ENCODE assay signal across 1 cellular context in the genomic region with DNA sequence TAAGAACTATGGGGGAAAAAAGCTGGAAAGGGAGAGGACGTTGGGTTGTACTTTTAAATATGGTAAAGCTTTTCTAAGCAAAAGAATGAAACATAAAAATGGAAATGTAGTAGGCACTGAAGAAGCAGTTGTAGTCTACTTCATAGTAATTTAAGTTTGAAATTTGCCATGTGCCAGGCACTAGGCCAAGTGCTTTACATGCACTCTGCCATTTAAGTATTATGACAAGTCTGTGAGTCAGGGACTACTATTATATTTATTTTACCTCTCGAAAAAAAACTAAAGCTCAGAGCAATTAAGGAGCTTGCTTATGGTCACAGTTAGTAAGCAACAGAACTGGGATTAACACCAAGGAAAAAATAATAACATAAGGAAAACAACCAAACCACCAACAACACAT.
TF ChIP-seq lines count a peak whose summit lies in the region.

No MANE protein-coding gene starts in this region.

TF ChIP-seq in SK-N-SH, 30 proteins besides CTCF, POLR2A, EP300 and RAD21 (continued from another document):
- TF ChIP-seq CHD2 (IDR thresholded peaks at IDR 0.05; ENCODE audit: low read length, partially characterized antibody): no peak
- TF ChIP-seq GATA2 (CRISPR knock-in tag; IDR thresholded peaks at IDR 0.05): no peak
- TF ChIP-seq NRF1 (IDR thresholded peaks at IDR 0.05; ENCODE audit: low read depth, low read length): no peak
- TF ChIP-seq NFIC (IDR thresholded peaks at IDR 0.05; ENCODE audit: borderline replicate concordance): peak; percentile 90
- no peak for TF ChIP-seq EZH2phosphoT487 (IDR thresholded peaks at IDR 0.05; ENCODE audit: borderline replicate concordance, low read depth)
- TF ChIP-seq RXRA (IDR thresholded peaks at IDR 0.05; ENCODE audit: borderline replicate concordance, low read depth): no peak
- TF ChIP-seq JUND (IDR thresholded peaks at IDR 0.05): peak; percentile 64
- TF ChIP-seq, protein P1, sequence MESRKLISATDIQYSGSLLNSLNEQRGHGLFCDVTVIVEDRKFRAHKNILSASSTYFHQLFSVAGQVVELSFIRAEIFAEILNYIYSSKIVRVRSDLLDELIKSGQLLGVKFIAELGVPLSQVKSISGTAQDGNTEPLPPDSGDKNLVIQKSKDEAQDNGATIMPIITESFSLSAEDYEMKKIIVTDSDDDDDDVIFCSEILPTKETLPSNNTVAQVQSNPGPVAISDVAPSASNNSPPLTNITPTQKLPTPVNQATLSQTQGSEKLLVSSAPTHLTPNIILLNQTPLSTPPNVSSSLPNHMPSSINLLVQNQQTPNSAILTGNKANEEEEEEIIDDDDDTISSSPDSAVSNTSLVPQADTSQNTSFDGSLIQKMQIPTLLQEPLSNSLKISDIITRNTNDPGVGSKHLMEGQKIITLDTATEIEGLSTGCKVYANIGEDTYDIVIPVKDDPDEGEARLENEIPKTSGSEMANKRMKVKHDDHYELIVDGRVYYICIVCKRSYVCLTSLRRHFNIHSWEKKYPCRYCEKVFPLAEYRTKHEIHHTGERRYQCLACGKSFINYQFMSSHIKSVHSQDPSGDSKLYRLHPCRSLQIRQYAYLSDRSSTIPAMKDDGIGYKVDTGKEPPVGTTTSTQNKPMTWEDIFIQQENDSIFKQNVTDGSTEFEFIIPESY (IDR thresholded peaks at IDR 0.05; ENCODE audit: borderline replicate concordance, low read depth): no peak
- TF ChIP-seq SIN3A (IDR thresholded peaks at IDR 0.05; ENCODE audit: borderline replicate concordance, low read depth, low read length): 0 out of 2 replicates have a peak, but pooled peaks have one; percentile 53
- TF ChIP-seq TAF1 (IDR thresholded peaks at IDR 0.05; ENCODE audit: borderline replicate concordance, low read depth, low read length): no peak
- TF ChIP-seq MEF2A (IDR thresholded peaks at IDR 0.05; ENCODE audit: borderline replicate concordance, low read depth): peak; percentile 39; the same call in 1 of the 2 replicates
- TF ChIP-seq TCF12 (IDR thresholded peaks at IDR 0.05): peak; percentile 91
- TF ChIP-seq, protein P2, sequence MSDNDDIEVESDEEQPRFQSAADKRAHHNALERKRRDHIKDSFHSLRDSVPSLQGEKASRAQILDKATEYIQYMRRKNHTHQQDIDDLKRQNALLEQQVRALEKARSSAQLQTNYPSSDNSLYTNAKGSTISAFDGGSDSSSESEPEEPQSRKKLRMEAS (IDR thresholded peaks at IDR 0.05; ENCODE audit: low read depth): peak; percentile 84; the same call in 1 of the 2 replicates
- TF ChIP-seq TEAD4 (IDR thresholded peaks at IDR 0.05; ENCODE audit: borderline replicate concordance, insufficient read depth): no peak
- TF ChIP-seq, protein P3, sequence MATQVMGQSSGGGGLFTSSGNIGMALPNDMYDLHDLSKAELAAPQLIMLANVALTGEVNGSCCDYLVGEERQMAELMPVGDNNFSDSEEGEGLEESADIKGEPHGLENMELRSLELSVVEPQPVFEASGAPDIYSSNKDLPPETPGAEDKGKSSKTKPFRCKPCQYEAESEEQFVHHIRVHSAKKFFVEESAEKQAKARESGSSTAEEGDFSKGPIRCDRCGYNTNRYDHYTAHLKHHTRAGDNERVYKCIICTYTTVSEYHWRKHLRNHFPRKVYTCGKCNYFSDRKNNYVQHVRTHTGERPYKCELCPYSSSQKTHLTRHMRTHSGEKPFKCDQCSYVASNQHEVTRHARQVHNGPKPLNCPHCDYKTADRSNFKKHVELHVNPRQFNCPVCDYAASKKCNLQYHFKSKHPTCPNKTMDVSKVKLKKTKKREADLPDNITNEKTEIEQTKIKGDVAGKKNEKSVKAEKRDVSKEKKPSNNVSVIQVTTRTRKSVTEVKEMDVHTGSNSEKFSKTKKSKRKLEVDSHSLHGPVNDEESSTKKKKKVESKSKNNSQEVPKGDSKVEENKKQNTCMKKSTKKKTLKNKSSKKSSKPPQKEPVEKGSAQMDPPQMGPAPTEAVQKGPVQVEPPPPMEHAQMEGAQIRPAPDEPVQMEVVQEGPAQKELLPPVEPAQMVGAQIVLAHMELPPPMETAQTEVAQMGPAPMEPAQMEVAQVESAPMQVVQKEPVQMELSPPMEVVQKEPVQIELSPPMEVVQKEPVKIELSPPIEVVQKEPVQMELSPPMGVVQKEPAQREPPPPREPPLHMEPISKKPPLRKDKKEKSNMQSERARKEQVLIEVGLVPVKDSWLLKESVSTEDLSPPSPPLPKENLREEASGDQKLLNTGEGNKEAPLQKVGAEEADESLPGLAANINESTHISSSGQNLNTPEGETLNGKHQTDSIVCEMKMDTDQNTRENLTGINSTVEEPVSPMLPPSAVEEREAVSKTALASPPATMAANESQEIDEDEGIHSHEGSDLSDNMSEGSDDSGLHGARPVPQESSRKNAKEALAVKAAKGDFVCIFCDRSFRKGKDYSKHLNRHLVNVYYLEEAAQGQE (IDR thresholded peaks at IDR 0.05; ENCODE audit: low read depth, low read length): no peak
- TF ChIP-seq, protein P4, sequence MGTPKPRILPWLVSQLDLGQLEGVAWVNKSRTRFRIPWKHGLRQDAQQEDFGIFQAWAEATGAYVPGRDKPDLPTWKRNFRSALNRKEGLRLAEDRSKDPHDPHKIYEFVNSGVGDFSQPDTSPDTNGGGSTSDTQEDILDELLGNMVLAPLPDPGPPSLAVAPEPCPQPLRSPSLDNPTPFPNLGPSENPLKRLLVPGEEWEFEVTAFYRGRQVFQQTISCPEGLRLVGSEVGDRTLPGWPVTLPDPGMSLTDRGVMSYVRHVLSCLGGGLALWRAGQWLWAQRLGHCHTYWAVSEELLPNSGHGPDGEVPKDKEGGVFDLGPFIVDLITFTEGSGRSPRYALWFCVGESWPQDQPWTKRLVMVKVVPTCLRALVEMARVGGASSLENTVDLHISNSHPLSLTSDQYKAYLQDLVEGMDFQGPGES (IDR thresholded peaks at IDR 0.05; ENCODE audit: low read depth, low read length): no peak
- no peak for TF ChIP-seq FOXM1 (IDR thresholded peaks at IDR 0.05; ENCODE audit: low read depth)
